In the genomic region with DNA sequence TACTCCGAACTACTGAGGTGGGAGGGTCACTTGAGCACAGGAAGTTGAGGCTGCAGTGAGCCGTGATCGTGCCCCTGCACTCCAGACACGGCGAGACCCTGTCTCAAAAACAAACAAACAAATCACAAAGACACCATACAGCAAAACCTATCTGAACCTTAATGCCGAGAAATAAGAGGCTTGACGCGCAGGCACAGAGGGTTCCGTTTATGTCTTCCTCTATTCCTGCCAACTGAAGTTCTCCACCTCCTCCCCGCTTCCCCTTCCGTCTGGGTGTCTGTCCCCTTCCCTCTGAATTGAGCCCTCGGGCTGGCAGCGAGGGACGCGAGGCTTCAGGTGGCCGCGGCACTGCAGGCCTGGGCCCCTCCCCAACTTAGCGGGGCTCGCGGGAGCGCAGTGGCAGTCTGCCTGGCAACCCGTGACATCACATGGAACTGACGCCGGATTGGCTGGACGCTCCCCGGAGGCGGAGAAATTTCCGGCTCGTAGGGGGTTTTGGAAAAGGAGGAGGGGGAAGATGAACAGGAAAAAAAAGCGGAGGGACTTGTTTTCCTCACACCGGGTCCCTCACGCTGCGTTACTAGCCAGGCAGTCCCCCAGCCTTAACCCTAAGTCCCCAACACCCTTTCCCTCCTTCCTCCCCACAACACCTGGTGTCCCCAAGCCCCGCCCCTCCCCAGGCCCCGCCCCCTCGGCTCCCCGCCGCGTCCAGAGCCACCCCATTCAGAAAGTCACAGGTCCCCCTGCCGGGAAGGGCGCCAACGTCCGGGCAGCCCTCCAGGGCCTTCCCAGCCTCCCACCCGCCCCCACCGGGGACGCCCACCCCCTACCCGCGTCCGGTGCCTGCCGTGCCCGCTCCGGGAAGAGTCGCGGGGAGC, we compare ENCODE assay signal across 7 cellular contexts. TPM values are rescaled to one million over a fixed set of nuclear protein-coding genes. Genes with fewer than 3 reads are reported as not detected.
DNase-seq lines count a peak whose midpoint lies in the region; ATAC-seq and TF ChIP-seq lines count a peak whose summit lies in the region.

No MANE protein-coding gene starts in this region.

- DNase-seq in NCI-H2107 treated with DMSO at 0.1 percent for 48 hours (lab: John Stamatoyannopoulos, UW; ENCODE audit: unreplicated experiment) (peak; percentile 65), breast epithelium (ENCODE audit: low spot score in 2 of 2) (peak; percentile 66 to 85), iPS-NIHi7 (ENCODE audit: extremely low spot score) (peak; percentile 95)

- TF ChIP-seq CTCF in VCaP (conservative IDR thresholded peaks at IDR 0.05): no peak
- no peak for TF ChIP-seq CTCF in breast epithelium (IDR thresholded peaks at IDR 0.05)

- peak; percentile 62 for ATAC-seq in HG03039 (IDR thresholded peaks at IDR 0.05; ENCODE audit: unreplicated experiment)

- H3K27me3 ChIP-seq in breast epithelium: peaks cover 0 to 4% of the 10 kb centered on the region in 2 donors

- intact Hi-C loops in breast epithelium (cut with DNase I; ENCODE audit: low total_unique reads): no loop called here

- no peaks in the 10 kb centered on the region for H3K36me3 ChIP-seq in breast epithelium

- H3K27ac ChIP-seq in VCaP (peak overlapping the region; percentile 54; the same call in 1 of the 2 replicates), breast epithelium (peak overlapping the region; percentile 74 to 81), skin epidermis (peak overlapping the region; percentile 50 to 94 (median 78))

- H3K4me1 ChIP-seq in breast epithelium: peaks cover 0 to 4% of the 10 kb centered on the region in 2 donors

- H3K4me3 ChIP-seq in breast epithelium (peak overlapping the region; percentile 49 to 80 (median 72)), skin epidermis (peak overlapping the region; percentile 51 to 79 (median 61))

- peak; percentile 43 for TF ChIP-seq POLR2A in GM18526 (IDR thresholded peaks at IDR 0.05; ENCODE audit: extremely low read depth, insufficient read length)
- TF ChIP-seq POLR2A in breast epithelium (IDR thresholded peaks at IDR 0.05): no peak

- H3K9me3 ChIP-seq in breast epithelium: no peaks in the 10 kb centered on the region

RNA-seq across cellular contexts. Expression of a gene that starts 1.1 kb away (rescaled TPM):
- under 1 TPM in 1 of 3 donors, not detected in 2; under 0.01 TPM for total RNA-seq in breast epithelium

RNA-seq across cellular contexts. Expression of a gene that starts 12.8 kb away (rescaled TPM):
- under 1 TPM in 1 of 3 donors, not detected in 2; 0.33 TPM for total RNA-seq in breast epithelium

RNA-seq across cellular contexts. Expression of a gene that starts 44.7 kb away (rescaled TPM):
- total RNA-seq in breast epithelium: 10 to 100 TPM; 38.0 to 78.2 (median 64.6) TPM

RNA-seq across cellular contexts. Expression of a gene that starts 45.1 kb away (rescaled TPM):
- total RNA-seq in breast epithelium: 1 to 10 TPM in 2 of 3 donors, under 1 TPM in 1; 0.98 to 1.3 (median 1.1) TPM

RNA-seq across cellular contexts. Expression of a gene that starts 47.4 kb away (rescaled TPM):
- 10 to 100 TPM; 13.8 to 17.3 (median 16.0) TPM for total RNA-seq in breast epithelium

Comparison
In these comparisons a context has a peak if more than half of its experiments do, and no peak if none do; other contexts are left out.
1. Peak in every context shown above with its lines: DNase-seq, ATAC-seq, H3K4me3 ChIP-seq and H3K27ac ChIP-seq.